ENCODE assay signal across 8 cellular contexts in the genomic region with DNA sequence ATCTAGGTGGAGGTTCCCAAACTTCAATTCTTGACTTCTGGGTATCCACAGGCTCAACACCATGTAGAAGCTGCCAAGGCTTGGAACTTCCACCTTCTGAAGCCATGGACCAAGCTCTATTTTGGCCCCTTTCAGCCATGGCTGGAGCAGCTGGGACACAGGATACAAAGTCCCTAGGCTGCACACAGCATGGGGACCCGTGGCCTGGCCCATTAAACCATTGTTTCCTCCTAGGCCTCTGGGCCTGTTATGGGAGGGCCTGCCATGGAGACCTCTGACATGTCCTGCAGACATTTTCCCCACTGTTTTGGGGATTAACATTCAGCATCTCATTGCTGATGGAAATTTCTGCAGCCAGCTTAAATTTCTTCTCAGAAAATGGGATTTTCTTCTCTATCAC.
"Had no signal": no experiment of that assay in that cellular context is flagged by ENCODE, and none has a peak within 500 bp of the region (broad histone marks: within the 10 kb centered on the region; RNA-seq: fewer than 3 reads in every experiment).

No MANE protein-coding gene starts in this region.

- DNase-seq: GDM1, GF-D8 had no signal

- ATAC-seq: GM12878 had no signal

- FAIRE-seq: G401.6, GM12878, GM12891, GM12892, GM18507, GM19239 had no signal

- H3K4me3 ChIP-seq: GM12878 had no signal
